10 cellular contexts compared by ENCODE assay signal in genomic region chr7:140453785-140454656, GRCh38. TPM values are rescaled to one million over a fixed set of nuclear protein-coding genes. Genes with fewer than 3 reads are reported as not detected.
DNase-seq lines count a peak whose midpoint lies in the region; ATAC-seq, FAIRE-seq and TF ChIP-seq lines count a peak whose summit lies in the region.
"Not testable (repeated sequence)": the region's sequence is repeated elsewhere in the genome, so short reads cannot be mapped to it uniquely, and the experiment has no call there.
"Had no signal": no experiment of that assay in that cellular context is flagged by ENCODE, and none has a peak within 500 bp of the region (broad histone marks: within the 10 kb centered on the region; RNA-seq: fewer than 3 reads in every experiment).

No MANE protein-coding gene starts in this region.

- not testable (repeated sequence) for H3K27me3 ChIP-seq in PC-9 (ENCODE audit: insufficient read depth, low read depth); GM12878 (replicated peaks in 1 of 2; ENCODE audit: control insufficient read depth in 2 of 2, insufficient read depth in 2 of 2, low read length in 1 of 2); HepG2 (ENCODE audit: control insufficient read depth in 1 of 2, insufficient read depth in 2 of 2, low read length in 2 of 2)

- not testable (repeated sequence) for H3K9ac ChIP-seq in GM12878 (ENCODE audit: control insufficient read depth, insufficient read depth, low read length); HepG2 (ENCODE audit: insufficient read depth, low read depth, low read length)

- DNase-seq in GM12865 (ENCODE audit: low read depth) = peak; percentile 35
- DNase-seq in PC-9; activated T-helper 1 cell treated with anti-CD3 and anti-CD28 coated beads, Interleukin-12 subunit alpha, Interleukin-12 subunit beta, Interleukin-2, Interleukin-4 antibody, amounts not matched to agents 30 ng/mL and 10 ng/mL and 1 ng/mL, durations not matched to agents 14 hours and 24 hours and 36 hours (ENCODE audit: low spot score); GM12878 (ENCODE audit: low read depth, low spot score); HepG2 (ENCODE audit: low spot score): not testable (repeated sequence)
- peak; percentile 19 to 44 for DNase-seq in activated CD4-positive, alpha-beta T cell treated with anti-CD3 and anti-CD28 coated beads, Interleukin-2, amount 50 U/mL, for 48 hours
- DNase-seq in stimulated activated CD4-positive, alpha-beta T cell treated with anti-CD3 and anti-CD28 coated beads, Interleukin-15, amount 100 ng/mL, for 24 hours = peak; percentile 30

- not testable (repeated sequence) for TF ChIP-seq CTCF in GM12865 (IDR thresholded peaks at IDR 0.05; ENCODE audit: insufficient read depth, low read depth, low read length, missing control alignments); PC-9 (conservative IDR thresholded peaks at IDR 0.05); GM12878 (IDR thresholded peaks at IDR 0.05 in 2 of 3, conservative IDR thresholded peaks at IDR 0.05 in 1 of 3; ENCODE audit: control insufficient read depth in 2 of 3, extremely low read depth in 1 of 3, insufficient read depth in 1 of 3, low read depth in 3 of 3, low read length in 3 of 3); HepG2 (CRISPR knock-in tag; IDR thresholded peaks at IDR 0.05)

- H3K27ac Mint-ChIP-seq in activated T-helper 1 cell treated with anti-CD3 and anti-CD28 coated beads, Interleukin-12 subunit alpha, Interleukin-12 subunit beta, Interleukin-2, Interleukin-4 antibody, amounts not matched to agents 30 ng/mL and 10 ng/mL and 1 ng/mL, durations not matched to agents 14 hours and 24 hours and 36 hours = peak overlapping the region; percentile 49

- intact Hi-C loops in PC-9 (cut with micrococcal nuclease; ENCODE audit: unreplicated experiment); GM12878 (cut with micrococcal nuclease; ENCODE audit: unreplicated experiment); HepG2 (cut with micrococcal nuclease; ENCODE audit: unreplicated experiment): not testable (repeated sequence)
- intact Hi-C loops in activated T-helper 1 cell treated with anti-CD3 and anti-CD28 coated beads, Interleukin-12 subunit alpha, Interleukin-12 subunit beta, Interleukin-2, Interleukin-4 antibody, amounts not matched to agents 30 ng/mL and 10 ng/mL and 1 ng/mL, durations not matched to agents 14 hours and 24 hours and 36 hours (cut with micrococcal nuclease) = loop anchor here (2.0 kb wide), 1 partner anchor 25 kb away; the partner anchor contains the start of gene MKRN1

- peak; percentile 69 for FAIRE-seq in GM12878 (lab: Jason Lieb, UNC)
- FAIRE-seq in HepG2 (lab: Jason Lieb, UNC) = not testable (repeated sequence)

- peaks cover 24% of the 10 kb centered on the region for H4K20me1 ChIP-seq in PC-9 (ENCODE audit: insufficient read depth)
- not testable (repeated sequence) for H4K20me1 ChIP-seq in GM12878 (ENCODE audit: control insufficient read depth, insufficient read depth); HepG2 (ENCODE audit: insufficient read depth, low read length)

- H3K9me2 ChIP-seq in PC-9 (ENCODE audit: insufficient read depth) = not testable (repeated sequence)

- 26% methylated on average over 9 of the region's 9 CpGs for WGBS in GM12878 (ENCODE audit: insufficient coverage, insufficient replicate concordance, low lambda C conversion rate, missing lambda C conversion rate)
- WGBS in HepG2 (ENCODE audit: low lambda C conversion rate) = 96% methylated on average over 9 of the region's 9 CpGs

- TSS peak; percentile 17 for BruUV-seq in PC-9 (replicated peaks; lab: Mats Ljungman, UMichigan)
- not testable (repeated sequence) for BruUV-seq in GM12878 (replicated peaks; lab: Mats Ljungman, UMichigan); HepG2 (replicated peaks; lab: Mats Ljungman, UMichigan)

- peaks cover 50% of the 10 kb centered on the region for H3K36me3 Mint-ChIP-seq in activated T-helper 1 cell treated with anti-CD3 and anti-CD28 coated beads, Interleukin-12 subunit alpha, Interleukin-12 subunit beta, Interleukin-2, Interleukin-4 antibody, amounts not matched to agents 30 ng/mL and 10 ng/mL and 1 ng/mL, durations not matched to agents 14 hours and 24 hours and 36 hours (ENCODE audit: low read depth)

- H3F3A ChIP-seq in PC-9 (ENCODE audit: insufficient read depth, low read depth) = not testable (repeated sequence)

- TF ChIP-seq EP300 in GM12878 (IDR thresholded peaks at IDR 0.05; ENCODE audit: borderline replicate concordance in 1 of 2, control insufficient read depth in 1 of 2, low read depth in 2 of 2, low read length in 2 of 2); HepG2 (IDR thresholded peaks at IDR 0.05; ENCODE audit: low read depth in 2 of 2, low read length in 2 of 2); HepG2 (CRISPR knock-in tag; IDR thresholded peaks at IDR 0.05; ENCODE audit: borderline replicate concordance): not testable (repeated sequence)

- ATAC-seq in GM12878, HepG2: not testable (repeated sequence)

- peaks cover 12% of the 10 kb centered on the region; the same call in 1 of the 2 replicates for H3K79me2 ChIP-seq in PC-9 (ENCODE audit: low read depth)
- H3K79me2 ChIP-seq in GM12878 (ENCODE audit: control insufficient read depth, insufficient read depth, low read length); HepG2 (ENCODE audit: insufficient read depth, low read length): not testable (repeated sequence)

- SMC1A ChIA-PET in GM12878 (lab: Charles Lee; ENCODE audit: uncharacterized antibody, unreplicated experiment) = interaction anchor here (1.3 kb wide), 1 partner anchor 9 kb away, joined by 5 read pairs; no protein-coding TSS in a partner anchor

- H3K4me1 ChIP-seq in PC-9 (replicated peaks; ENCODE audit: insufficient read depth); GM12878 (ENCODE audit: control insufficient read depth, insufficient read depth, low read length): not testable (repeated sequence)
- H3K4me1 ChIP-seq in HepG2 (ENCODE audit: insufficient read depth, low read length) = peaks cover 13% of the 10 kb centered on the region

- H3K4me1 Mint-ChIP-seq in activated T-helper 1 cell treated with anti-CD3 and anti-CD28 coated beads, Interleukin-12 subunit alpha, Interleukin-12 subunit beta, Interleukin-2, Interleukin-4 antibody, amounts not matched to agents 30 ng/mL and 10 ng/mL and 1 ng/mL, durations not matched to agents 14 hours and 24 hours and 36 hours (ENCODE audit: low read depth) = peaks cover 43% of the 10 kb centered on the region

- H3K36me3 ChIP-seq in PC-9 (ENCODE audit: low read depth) (peaks cover 43% of the 10 kb centered on the region), GM12878 (ENCODE audit: control insufficient read depth in 2 of 2, insufficient read depth in 2 of 2, low read length in 1 of 2) (peaks cover 8 to 17% of the 10 kb centered on the region in 2 experiments), HepG2 (replicated peaks in 1 of 2; ENCODE audit: control insufficient read depth in 1 of 2, insufficient read depth in 2 of 2, low read length in 2 of 2) (peaks cover 8 to 53% of the 10 kb centered on the region in 2 experiments)

- not testable (repeated sequence) for H3K27ac ChIP-seq in PC-9; HepG2 (ENCODE audit: extremely low read length, insufficient read depth, low read length)
- H3K27ac ChIP-seq in GM12878 (ENCODE audit: control insufficient read depth, insufficient read depth) = 0 out of 2 replicates have a peak overlapping the region, but pooled peaks have one; percentile 7

- H3K9me3 Mint-ChIP-seq in activated T-helper 1 cell treated with anti-CD3 and anti-CD28 coated beads, Interleukin-12 subunit alpha, Interleukin-12 subunit beta, Interleukin-2, Interleukin-4 antibody, amounts not matched to agents 30 ng/mL and 10 ng/mL and 1 ng/mL, durations not matched to agents 14 hours and 24 hours and 36 hours = not testable (repeated sequence)

- not testable (repeated sequence) for TF ChIP-seq RAD21 in GM12878 (IDR thresholded peaks at IDR 0.05; ENCODE audit: insufficient read depth, low read depth, low read length); HepG2 (CRISPR knock-in tag; IDR thresholded peaks at IDR 0.05)

- not testable (repeated sequence) for H2AFZ ChIP-seq in PC-9; GM12878 (ENCODE audit: control insufficient read depth, low read depth, low read length); HepG2 (ENCODE audit: low read length)

- not testable (repeated sequence) for TF ChIP-seq POLR2A in GM12878 (IDR thresholded peaks at IDR 0.05; ENCODE audit: low read depth, low read length); HepG2 (IDR thresholded peaks at IDR 0.05; ENCODE audit: insufficient read depth in 1 of 2, low read depth in 2 of 2, low read length in 2 of 2)

- H3K4me3 ChIP-seq in GM12865 (ENCODE audit: low read depth, low read length); PC-9; GM12878; HepG2 (replicated peaks in 1 of 3; ENCODE audit: insufficient read depth in 1 of 3, low read depth in 2 of 3, low read length in 3 of 3): not testable (repeated sequence)

- in situ Hi-C loops in GM12878 (cut with MboI); HepG2 (cut with HindIII; ENCODE audit: extremely low pct_ligation_motif_present, low pct_unique_long_range_greater_than_20kb): not testable (repeated sequence)

- H3K27me3 Mint-ChIP-seq in activated T-helper 1 cell treated with anti-CD3 and anti-CD28 coated beads, Interleukin-12 subunit alpha, Interleukin-12 subunit beta, Interleukin-2, Interleukin-4 antibody, amounts not matched to agents 30 ng/mL and 10 ng/mL and 1 ng/mL, durations not matched to agents 14 hours and 24 hours and 36 hours (ENCODE audit: insufficient read depth) = not testable (repeated sequence)

- RAD21 ChIA-PET in GM12878 (lab: Charles Lee; ENCODE audit: unreplicated experiment) = not testable (repeated sequence)

- H3K4me2 ChIP-seq in PC-9; GM12878 (ENCODE audit: control insufficient read depth, insufficient read depth); HepG2 (ENCODE audit: low read depth, low read length): not testable (repeated sequence)

- CTCF ChIA-PET in PC-9 (lab: Charles Lee); HepG2 (lab: Yijun Ruan, JAX; ENCODE audit: low intra/inter-chr PET ratio, low total read pairs): not testable (repeated sequence)
- CTCF ChIA-PET in GM12878 (lab: Yijun Ruan, JAX) = interaction anchor here (0.6 kb wide), 1 partner anchor 1794 kb away, joined by 3 read pairs; no protein-coding TSS in a partner anchor

- POLR2A ChIA-PET in PC-9 (lab: Charles Lee; ENCODE audit: unreplicated experiment) = interaction anchor here (0.6 kb wide), 1 partner anchor 24 kb away, joined by 3 read pairs; no protein-coding TSS in a partner anchor
- POLR2A ChIA-PET in GM12878 (lab: Charles Lee); HepG2 (lab: Yijun Ruan, JAX): not testable (repeated sequence)

- H3K9me3 ChIP-seq in PC-9 (ENCODE audit: insufficient read depth, low read depth); GM12878 (replicated peaks; ENCODE audit: control insufficient read depth, insufficient read depth, low read length); HepG2 (ENCODE audit: low read length): not testable (repeated sequence)

- H3K4me3 Mint-ChIP-seq in activated T-helper 1 cell treated with anti-CD3 and anti-CD28 coated beads, Interleukin-12 subunit alpha, Interleukin-12 subunit beta, Interleukin-2, Interleukin-4 antibody, amounts not matched to agents 30 ng/mL and 10 ng/mL and 1 ng/mL, durations not matched to agents 14 hours and 24 hours and 36 hours = not testable (repeated sequence)

RNA-seq across cellular contexts. Expression of gene MKRN1, which starts 25.3 kb away (rescaled TPM):
- 166 and 182 TPM in 2 replicates for total RNA-seq in PC-9 (2021)
- 61.7 and 72.2 TPM in 2 replicates for total RNA-seq in activated T-helper 1 cell treated with anti-CD3 and anti-CD28 coated beads, Interleukin-12 subunit alpha, Interleukin-12 subunit beta, Interleukin-2, Interleukin-4 antibody, amounts not matched to agents 30 ng/mL and 10 ng/mL and 1 ng/mL, durations not matched to agents 14 hours and 24 hours and 36 hours
- total RNA-seq in GM12878 (2013; cell fraction: nucleolus; rRNA removed) = 61.8 and 65.8 TPM in 2 replicates
- 37.9 and 45.7 TPM in 2 replicates for total RNA-seq in GM12878 (2014; rRNA removed)
- 55.1 and 55.3 TPM in 2 replicates for total RNA-seq in GM12878 (2014; rRNA removed; fragmentation: Illumina TruSeq; extraction: Trizol)
- total RNA-seq in GM12878 (2021) = 54.7 and 56.1 TPM in 2 replicates
- 52.2 TPM for polyA plus RNA-seq in GM12878 (2011; ENCODE audit: low read depth)
- polyA plus RNA-seq in GM12878 (2011; rRNA removed) = 61.3 and 73.4 TPM in 2 replicates
- 46.5 and 52.2 TPM in 2 replicates for polyA plus RNA-seq in GM12878 (2011; cell fraction: cytosol; rRNA removed)
- polyA plus RNA-seq in GM12878 (2011; cell fraction: nucleus; rRNA removed) = 36.6 and 38.9 TPM in 2 replicates
- 60.7 and 69.3 TPM in 2 replicates for polyA plus RNA-seq in GM12878 (2012)
- 59.5 and 85.1 TPM in 2 replicates for polyA plus RNA-seq in GM12878 (2014; fragmentation: Illumina TruSeq; extraction: Trizol)
- polyA plus RNA-seq in GM12878 (2014; fragmentation: Nextera tagmentation; extraction: Ambion mirVana) = 10 to 100 TPM; 19.1 to 23.8 TPM
- polyA plus RNA-seq in GM12878 (2014; rRNA removed) = 34.3 and 38.8 TPM in 2 replicates
- polyA plus RNA-seq in GM12878 (2016; fragmentation: Nextera tagmentation; extraction: Ambion mirVana) = 10 to 100 TPM; 50.0 to 51.2 TPM
- 72.7 and 76.1 TPM in 2 replicates for polyA minus RNA-seq in GM12878 (2011; rRNA and poly(A)+ RNA removed)
- 29.9 and 32.6 TPM in 2 replicates for polyA minus RNA-seq in GM12878 (2011; cell fraction: cytosol; rRNA and poly(A)+ RNA removed)
- polyA minus RNA-seq in GM12878 (2011; cell fraction: nucleus; rRNA and poly(A)+ RNA removed) = 18.9 and 27.7 TPM in 2 replicates
- total RNA-seq in HepG2 (2016; rRNA removed; fragmentation: Illumina TruSeq; extraction: Trizol) = 32.8 and 38.2 TPM in 2 replicates
- 10.2 and 10.5 TPM in 2 replicates for total RNA-seq in HepG2 (2016; cell fraction: cytosol; rRNA removed; fragmentation: Illumina TruSeq; extraction: Trizol; ENCODE audit: low read depth)
- total RNA-seq in HepG2 (2016; cell fraction: insoluble cytoplasmic fraction; rRNA removed; fragmentation: Illumina TruSeq; extraction: Trizol) = 36.2 and 37.5 TPM in 2 replicates
- total RNA-seq in HepG2 (2016; cell fraction: membrane; rRNA removed; fragmentation: Illumina TruSeq; extraction: Trizol) = 20.2 and 21.3 TPM in 2 replicates
- 29.8 and 30.2 TPM in 2 replicates for total RNA-seq in HepG2 (2016; cell fraction: nucleus; rRNA removed; fragmentation: Illumina TruSeq; extraction: Trizol)
- 27.5 and 28.5 TPM in 2 replicates for polyA plus RNA-seq in HepG2 (2011; rRNA removed)
- polyA plus RNA-seq in HepG2 (2011; cell fraction: cytosol; rRNA removed) = 25.5 and 28.8 TPM in 2 replicates
- 22.5 and 27.8 TPM in 2 replicates for polyA plus RNA-seq in HepG2 (2011; cell fraction: nucleus; rRNA removed)
- 54.2 and 55.8 TPM in 2 replicates for polyA plus RNA-seq in HepG2 (2012)
- 7.0 and 7.2 TPM in 2 replicates for polyA plus RNA-seq in HepG2 (2016; cell fraction: cytosol; fragmentation: Illumina TruSeq; extraction: Trizol; ENCODE audit: low read depth)
- polyA plus RNA-seq in HepG2 (2016; cell fraction: insoluble cytoplasmic fraction; fragmentation: Illumina TruSeq; extraction: Trizol; ENCODE audit: low read depth) = 34.8 and 35.1 TPM in 2 replicates
- polyA plus RNA-seq in HepG2 (2016; cell fraction: membrane; fragmentation: Illumina TruSeq; extraction: Trizol; ENCODE audit: low read depth) = 11.7 and 14.8 TPM in 2 replicates
- polyA plus RNA-seq in HepG2 (2016; cell fraction: nucleus; fragmentation: Illumina TruSeq; extraction: Trizol; ENCODE audit: insufficient read depth, low read depth) = 38.2 and 40.5 TPM in 2 replicates
- 38.3 and 51.2 TPM in 2 replicates for polyA minus RNA-seq in HepG2 (2011; rRNA and poly(A)+ RNA removed; ENCODE audit: low replicate concordance)
- polyA minus RNA-seq in HepG2 (2011; cell fraction: cytosol; rRNA and poly(A)+ RNA removed) = 23.6 and 33.5 TPM in 2 replicates
- polyA minus RNA-seq in HepG2 (2011; cell fraction: nucleus; rRNA and poly(A)+ RNA removed) = 31.3 and 38.8 TPM in 2 replicates

RNA-seq across cellular contexts. Expression of gene RAB19, which starts 50.2 kb away (rescaled TPM):
- 7.8 and 9.1 TPM in 2 replicates for total RNA-seq in PC-9 (2021)
- 23.9 and 27.0 TPM in 2 replicates for total RNA-seq in activated T-helper 1 cell treated with anti-CD3 and anti-CD28 coated beads, Interleukin-12 subunit alpha, Interleukin-12 subunit beta, Interleukin-2, Interleukin-4 antibody, amounts not matched to agents 30 ng/mL and 10 ng/mL and 1 ng/mL, durations not matched to agents 14 hours and 24 hours and 36 hours
- not detected in 2 replicates for total RNA-seq in GM12878 (2013; cell fraction: nucleolus; rRNA removed)
- 0.22 and 1.0 TPM in 2 replicates for total RNA-seq in GM12878 (2014; rRNA removed)
- total RNA-seq in GM12878 (2014; rRNA removed; fragmentation: Illumina TruSeq; extraction: Trizol) = 0.54 TPM in 1 of 2 replicates, not detected in the other
- total RNA-seq in GM12878 (2021) = 0.35 TPM in 1 of 2 replicates, not detected in the other
- polyA plus RNA-seq in GM12878 (2011; ENCODE audit: low read depth) = not detected
- polyA plus RNA-seq in GM12878 (2011; rRNA removed) = not detected in 2 replicates
- polyA plus RNA-seq in GM12878 (2011; cell fraction: cytosol; rRNA removed) = not detected in 2 replicates
- polyA plus RNA-seq in GM12878 (2011; cell fraction: nucleus; rRNA removed) = not detected in 2 replicates
- 0.42 TPM in 1 of 2 replicates, not detected in the other for polyA plus RNA-seq in GM12878 (2012)
- 0.22 and 0.27 TPM in 2 replicates for polyA plus RNA-seq in GM12878 (2014; fragmentation: Illumina TruSeq; extraction: Trizol)
- polyA plus RNA-seq in GM12878 (2014; fragmentation: Nextera tagmentation; extraction: Ambion mirVana) = under 1 TPM in 1 of 2 experiments, not detected in 1; 0.23 TPM
- polyA plus RNA-seq in GM12878 (2014; rRNA removed) = 0.14 and 0.20 TPM in 2 replicates
- polyA plus RNA-seq in GM12878 (2016; fragmentation: Nextera tagmentation; extraction: Ambion mirVana) = not detected
- polyA minus RNA-seq in GM12878 (2011; rRNA and poly(A)+ RNA removed) = 0.51 TPM in 1 of 2 replicates, not detected in the other
- polyA minus RNA-seq in GM12878 (2011; cell fraction: cytosol; rRNA and poly(A)+ RNA removed) = not detected in 2 replicates
- not detected in 2 replicates for polyA minus RNA-seq in GM12878 (2011; cell fraction: nucleus; rRNA and poly(A)+ RNA removed)
- 0.31 and 0.36 TPM in 2 replicates for total RNA-seq in HepG2 (2016; rRNA removed; fragmentation: Illumina TruSeq; extraction: Trizol)
- not detected in 2 replicates for total RNA-seq in HepG2 (2016; cell fraction: cytosol; rRNA removed; fragmentation: Illumina TruSeq; extraction: Trizol; ENCODE audit: low read depth)
- total RNA-seq in HepG2 (2016; cell fraction: insoluble cytoplasmic fraction; rRNA removed; fragmentation: Illumina TruSeq; extraction: Trizol) = 0.19 and 0.45 TPM in 2 replicates
- total RNA-seq in HepG2 (2016; cell fraction: membrane; rRNA removed; fragmentation: Illumina TruSeq; extraction: Trizol) = 0.28 TPM in 1 of 2 replicates, not detected in the other
- not detected in 2 replicates for total RNA-seq in HepG2 (2016; cell fraction: nucleus; rRNA removed; fragmentation: Illumina TruSeq; extraction: Trizol)
- not detected in 2 replicates for polyA plus RNA-seq in HepG2 (2011; rRNA removed)
- not detected in 2 replicates for polyA plus RNA-seq in HepG2 (2011; cell fraction: cytosol; rRNA removed)
- polyA plus RNA-seq in HepG2 (2011; cell fraction: nucleus; rRNA removed) = not detected in 2 replicates
- polyA plus RNA-seq in HepG2 (2012) = not detected in 2 replicates
- polyA plus RNA-seq in HepG2 (2016; cell fraction: cytosol; fragmentation: Illumina TruSeq; extraction: Trizol; ENCODE audit: low read depth) = not detected in 2 replicates
- polyA plus RNA-seq in HepG2 (2016; cell fraction: insoluble cytoplasmic fraction; fragmentation: Illumina TruSeq; extraction: Trizol; ENCODE audit: low read depth) = not detected in 2 replicates
- not detected in 2 replicates for polyA plus RNA-seq in HepG2 (2016; cell fraction: membrane; fragmentation: Illumina TruSeq; extraction: Trizol; ENCODE audit: low read depth)
- not detected in 2 replicates for polyA plus RNA-seq in HepG2 (2016; cell fraction: nucleus; fragmentation: Illumina TruSeq; extraction: Trizol; ENCODE audit: insufficient read depth, low read depth)
- not detected in 2 replicates for polyA minus RNA-seq in HepG2 (2011; rRNA and poly(A)+ RNA removed; ENCODE audit: low replicate concordance)
- polyA minus RNA-seq in HepG2 (2011; cell fraction: cytosol; rRNA and poly(A)+ RNA removed) = not detected in 2 replicates
- polyA minus RNA-seq in HepG2 (2011; cell fraction: nucleus; rRNA and poly(A)+ RNA removed) = not detected in 2 replicates
- total RNA-seq: left ventricle myocardium superior, osteocyte had no signal
- polyA plus RNA-seq: keratinocyte had no signal

RNA-seq across cellular contexts. Expression of gene SLC37A3, which starts 55.7 kb away (rescaled TPM):
- total RNA-seq in PC-9 (2021) (42.4 and 54.8 TPM in 2 replicates), GM12878 (2014; rRNA removed) (9.3 and 9.7 TPM in 2 replicates), GM12878 (2014; rRNA removed; fragmentation: Illumina TruSeq; extraction: Trizol) (10.5 and 11.4 TPM in 2 replicates), GM12878 (2021) (12.3 and 13.6 TPM in 2 replicates), HepG2 (2016; rRNA removed; fragmentation: Illumina TruSeq; extraction: Trizol) (12.9 and 21.3 TPM in 2 replicates)
- total RNA-seq in activated T-helper 1 cell treated with anti-CD3 and anti-CD28 coated beads, Interleukin-12 subunit alpha, Interleukin-12 subunit beta, Interleukin-2, Interleukin-4 antibody, amounts not matched to agents 30 ng/mL and 10 ng/mL and 1 ng/mL, durations not matched to agents 14 hours and 24 hours and 36 hours = 169 and 171 TPM in 2 replicates
- total RNA-seq in GM12878 (2013; cell fraction: nucleolus; rRNA removed) = 51.7 and 59.1 TPM in 2 replicates
- polyA plus RNA-seq in GM12878 (2011; ENCODE audit: low read depth) = 8.3 TPM
- polyA plus RNA-seq in GM12878 (2011; rRNA removed) (13.6 and 16.7 TPM in 2 replicates), GM12878 (2014; fragmentation: Illumina TruSeq; extraction: Trizol) (11.9 and 16.4 TPM in 2 replicates), GM12878 (2014; fragmentation: Nextera tagmentation; extraction: Ambion mirVana) (1 to 10 TPM; 3.7 to 4.8 TPM), GM12878 (2014; rRNA removed) (11.4 and 12.8 TPM in 2 replicates), GM12878 (2016; fragmentation: Nextera tagmentation; extraction: Ambion mirVana) (10 to 100 TPM in 1 of 2 experiments, 1 to 10 TPM in 1; 8.5 to 10.5 TPM), HepG2 (2011; rRNA removed) (27.9 and 32.6 TPM in 2 replicates)
- polyA plus RNA-seq in GM12878 (2011; cell fraction: cytosol; rRNA removed) = 9.8 and 10.9 TPM in 2 replicates
- polyA plus RNA-seq in GM12878 (2011; cell fraction: nucleus; rRNA removed) = 23.0 and 26.3 TPM in 2 replicates
- 7.8 and 8.9 TPM in 2 replicates for polyA plus RNA-seq in GM12878 (2012)
- 22.1 and 29.1 TPM in 2 replicates for polyA minus RNA-seq in GM12878 (2011; rRNA and poly(A)+ RNA removed)
- 4.7 and 7.8 TPM in 2 replicates for polyA minus RNA-seq in GM12878 (2011; cell fraction: cytosol; rRNA and poly(A)+ RNA removed)
- 9.8 and 19.8 TPM in 2 replicates for polyA minus RNA-seq in GM12878 (2011; cell fraction: nucleus; rRNA and poly(A)+ RNA removed)
- 19.8 and 21.8 TPM in 2 replicates for total RNA-seq in HepG2 (2016; cell fraction: cytosol; rRNA removed; fragmentation: Illumina TruSeq; extraction: Trizol; ENCODE audit: low read depth)
- 12.2 and 20.5 TPM in 2 replicates for total RNA-seq in HepG2 (2016; cell fraction: insoluble cytoplasmic fraction; rRNA removed; fragmentation: Illumina TruSeq; extraction: Trizol)
- total RNA-seq in HepG2 (2016; cell fraction: membrane; rRNA removed; fragmentation: Illumina TruSeq; extraction: Trizol) = 13.9 and 15.8 TPM in 2 replicates
- total RNA-seq in HepG2 (2016; cell fraction: nucleus; rRNA removed; fragmentation: Illumina TruSeq; extraction: Trizol) = 31.8 and 37.4 TPM in 2 replicates
- polyA plus RNA-seq in HepG2 (2011; cell fraction: cytosol; rRNA removed) = 16.9 and 20.1 TPM in 2 replicates
- 82.0 and 99.8 TPM in 2 replicates for polyA plus RNA-seq in HepG2 (2011; cell fraction: nucleus; rRNA removed)
- 14.2 and 17.0 TPM in 2 replicates for polyA plus RNA-seq in HepG2 (2012)
- 1.5 and 1.9 TPM in 2 replicates for polyA plus RNA-seq in HepG2 (2016; cell fraction: cytosol; fragmentation: Illumina TruSeq; extraction: Trizol; ENCODE audit: low read depth)
- polyA plus RNA-seq in HepG2 (2016; cell fraction: insoluble cytoplasmic fraction; fragmentation: Illumina TruSeq; extraction: Trizol; ENCODE audit: low read depth) = 8.7 and 11.0 TPM in 2 replicates
- polyA plus RNA-seq in HepG2 (2016; cell fraction: membrane; fragmentation: Illumina TruSeq; extraction: Trizol; ENCODE audit: low read depth) = 4.4 and 5.6 TPM in 2 replicates
- polyA plus RNA-seq in HepG2 (2016; cell fraction: nucleus; fragmentation: Illumina TruSeq; extraction: Trizol; ENCODE audit: insufficient read depth, low read depth) = 43.1 and 47.8 TPM in 2 replicates
- polyA minus RNA-seq in HepG2 (2011; rRNA and poly(A)+ RNA removed; ENCODE audit: low replicate concordance) = 37.2 and 46.0 TPM in 2 replicates
- 14.3 and 15.8 TPM in 2 replicates for polyA minus RNA-seq in HepG2 (2011; cell fraction: cytosol; rRNA and poly(A)+ RNA removed)
- 61.8 and 62.4 TPM in 2 replicates for polyA minus RNA-seq in HepG2 (2011; cell fraction: nucleus; rRNA and poly(A)+ RNA removed)
